Comparison of ENCODE assay signal across 8 cellular contexts in the genomic region with DNA sequence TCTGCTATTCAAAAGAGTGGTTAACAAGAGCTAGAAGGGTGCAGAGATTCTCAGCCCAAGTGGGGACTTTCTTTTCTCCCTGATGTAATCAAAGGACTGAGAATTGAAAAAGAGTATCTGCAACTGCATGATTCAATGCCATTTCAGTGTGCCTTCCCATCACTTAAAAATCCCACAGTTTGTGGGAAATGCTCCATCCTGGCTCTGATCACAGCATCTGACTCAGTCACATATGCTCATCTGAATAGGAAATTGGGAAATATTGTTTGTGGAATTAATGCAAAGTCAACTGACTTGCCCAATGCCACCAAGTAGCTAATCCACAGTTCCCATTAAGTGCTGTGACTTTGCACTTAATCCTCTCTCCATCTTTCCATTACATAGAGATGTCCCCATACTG. TPM values are rescaled to one million over a fixed set of nuclear protein-coding genes. Genes with fewer than 3 reads are reported as not detected.
A peak's percentile ranks its signal among the peaks of the same experiment; 100 is the strongest.
DNase-seq lines count a peak whose midpoint lies in the region; TF ChIP-seq lines count a peak whose summit lies in the region.
"Not testable (repeated sequence)": the region's sequence is repeated elsewhere in the genome, so short reads cannot be mapped to it uniquely, and the experiment has no call there.
"Had no signal": no experiment of that assay in that cellular context is flagged by ENCODE, and none has a peak within 500 bp of the region (broad histone marks: within the 10 kb centered on the region; RNA-seq: fewer than 3 reads in every experiment).

No MANE protein-coding gene starts in this region.

- not testable (repeated sequence) for H4K20me1 ChIP-seq in osteoblast (ENCODE audit: insufficient read depth, low read length)

- not testable (repeated sequence) for H2AFZ ChIP-seq in osteoblast (ENCODE audit: low read length)

- not testable (repeated sequence) for H3K79me2 ChIP-seq in osteoblast (ENCODE audit: insufficient read depth, low read length)

- H3K4me3 ChIP-seq in AG09309 (ENCODE audit: control insufficient read depth, low read depth, low read length); adipocyte (ENCODE audit: low read length); fibroblast of the aortic adventitia (ENCODE audit: low read depth, low read length); osteoblast (ENCODE audit: insufficient read depth, low read length): not testable (repeated sequence)

- H3K9me3 ChIP-seq in adipocyte (ENCODE audit: control insufficient read depth, low read length); osteoblast (ENCODE audit: low read depth, low read length): not testable (repeated sequence)

- H3K4me2 ChIP-seq in osteoblast (ENCODE audit: insufficient read depth, low read length) = not testable (repeated sequence)

- H3K9ac ChIP-seq in adipocyte (ENCODE audit: low read length) = peak overlapping the region; percentile 69

- H3K36me3 ChIP-seq in adipocyte (ENCODE audit: control insufficient read depth, insufficient read depth, low read length, severe bottlenecking); osteoblast (ENCODE audit: insufficient read depth, low read length): not testable (repeated sequence)

- not testable (repeated sequence) for H3K4me1 ChIP-seq in adipocyte (ENCODE audit: control insufficient read depth, insufficient read depth, low read length); osteoblast (ENCODE audit: insufficient read depth, low read length)

- DNase-seq in AG09309 (ENCODE audit: low read depth) (peak; percentile 86), EL (peak; percentile 71), HS-5 (ENCODE audit: low read depth) (peak; percentile 69), adipocyte (ENCODE audit: low read depth) (peak; percentile 20), dedifferentiated amniotic fluid mesenchymal stem cell (ENCODE audit: extremely low spot score) (peak; percentile 15), fibroblast of the aortic adventitia (ENCODE audit: low read depth) (peak; percentile 85), osteoblast (ENCODE audit: insufficient read length, low spot score, missing footprints) (peak; percentile 78)

- not testable (repeated sequence) for H3K27me3 ChIP-seq in adipocyte (replicated peaks; ENCODE audit: control insufficient read depth, insufficient read depth, low read length); osteoblast (ENCODE audit: insufficient read depth, low read length)

- TF ChIP-seq CTCF in AG09309 (IDR thresholded peaks at IDR 0.05; ENCODE audit: control insufficient read depth, insufficient read depth, low read depth, low read length, missing control alignments); fibroblast of the aortic adventitia (IDR thresholded peaks at IDR 0.05; ENCODE audit: insufficient read depth, low read length); osteoblast (IDR thresholded peaks at IDR 0.05; ENCODE audit: extremely low read depth, low read depth, low read length): not testable (repeated sequence)

- not testable (repeated sequence) for H3K27ac ChIP-seq in osteoblast (ENCODE audit: low read depth, low read length)

RNA-seq across cellular contexts. Expression of a gene that starts 37.6 kb away (rescaled TPM):
- total RNA-seq in fibroblast of the aortic adventitia (ENCODE audit: low replicate concordance) (0.27 and 0.33 TPM in 2 replicates), osteoblast (0.72 and 0.88 TPM in 2 replicates)
- total RNA-seq: CD4-positive, alpha-beta memory T cell had no signal

RNA-seq across cellular contexts. Expression of a gene that starts 44.9 kb away (rescaled TPM):
- total RNA-seq in fibroblast of the aortic adventitia (ENCODE audit: low replicate concordance) (161 and 206 TPM in 2 replicates), osteoblast (153 and 165 TPM in 2 replicates)

RNA-seq across cellular contexts. Expression of a gene that starts 47.7 kb away (rescaled TPM):
- total RNA-seq in fibroblast of the aortic adventitia (ENCODE audit: low replicate concordance) = 17.3 and 23.4 TPM in 2 replicates
- 33.9 and 35.5 TPM in 2 replicates for total RNA-seq in osteoblast

Comparison
In these comparisons a context has a peak if more than half of its experiments do, and no peak if none do; other contexts are left out.
1. DNase-seq: peak in every context shown above with its lines; median percentile 86 in AG09309; 85 in fibroblast of the aortic adventitia; 78 in osteoblast; 71 in EL; 69 in HS-5; 20 in adipocyte; 15 in dedifferentiated amniotic fluid mesenchymal stem cell.